Comparison of ENCODE assay signal across 8 cellular contexts in the genomic region with DNA sequence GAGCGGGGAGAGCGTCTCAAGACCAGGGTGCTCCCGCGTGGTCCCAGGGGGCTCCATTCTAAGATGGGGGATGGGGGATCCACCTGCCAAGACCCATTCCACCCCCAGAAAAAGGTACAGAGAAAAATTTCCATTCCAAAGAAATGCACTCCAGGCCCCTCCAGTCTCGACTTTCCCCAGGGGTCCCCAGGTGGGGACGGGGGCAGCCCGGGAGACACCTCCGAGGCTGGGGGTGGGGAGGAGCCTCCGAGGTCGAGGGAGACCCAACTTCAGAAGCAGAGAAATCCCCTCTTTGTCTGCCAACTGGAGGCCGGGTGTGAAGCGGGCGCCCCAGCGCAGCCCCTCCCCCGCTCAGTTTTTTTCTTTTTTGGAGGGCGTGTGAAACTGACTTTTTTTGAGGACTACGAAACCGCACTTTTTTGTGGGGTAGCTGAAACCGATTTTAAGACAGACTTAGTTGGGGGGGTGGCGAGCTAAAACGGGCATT. TPM values are rescaled to one million over a fixed set of nuclear protein-coding genes. Genes with fewer than 3 reads are reported as not detected.
DNase-seq lines count a peak whose midpoint lies in the region; ATAC-seq, FAIRE-seq and TF ChIP-seq lines count a peak whose summit lies in the region.

No MANE protein-coding gene starts in this region.

- H3K9me3 ChIP-seq in SJCRH30 (replicated peaks) = no peaks in the 10 kb centered on the region
- H3K9me3 ChIP-seq in adipocyte (ENCODE audit: control insufficient read depth, low read length) = no peaks in the 10 kb centered on the region
- no peaks in the 10 kb centered on the region for H3K9me3 ChIP-seq in left lung

- peak overlapping the region; percentile 93 for H3K4me3 ChIP-seq in SJCRH30
- peak overlapping the region; percentile 81 for H3K4me3 ChIP-seq in adipocyte (ENCODE audit: low read length)
- peak overlapping the region; percentile 62 to 84 for H3K4me3 ChIP-seq in left lung

- intact Hi-C loops in left lung (cut with DNase I) = no loop called here

- peak overlapping the region; percentile 78 for H3K9ac ChIP-seq in adipocyte (ENCODE audit: low read length)

- no peak for FAIRE-seq in D721Med (lab: Jason Lieb, UNC)

- H3K27ac ChIP-seq in SJCRH30 (peak overlapping the region; percentile 49; the same call in 1 of the 2 replicates), left lung (no peak overlapping the region)

- ATAC-seq in left lung (no peak), HG03280 (IDR thresholded peaks at IDR 0.05; ENCODE audit: unreplicated experiment) (no peak), HG03159 (IDR thresholded peaks at IDR 0.05; ENCODE audit: unreplicated experiment) (no peak)

- H3K4me1 ChIP-seq in SJCRH30 (peaks cover 11% of the 10 kb centered on the region; the same call in 1 of the 2 replicates), adipocyte (ENCODE audit: control insufficient read depth, insufficient read depth, low read length) (peaks cover 10% of the 10 kb centered on the region), left lung (peaks cover 4 to 30% of the 10 kb centered on the region in 2 donors)

- H3K27me3 ChIP-seq in SJCRH30 (no peaks in the 10 kb centered on the region), adipocyte (replicated peaks; ENCODE audit: control insufficient read depth, insufficient read depth, low read length) (no peaks in the 10 kb centered on the region), left lung (peaks cover 0 to 13% of the 10 kb centered on the region in 2 donors)

- in situ Hi-C loops in GM13977 (cut with MboI; ENCODE audit: low pct_unique_long_range_greater_than_20kb, low sequenced_read_pairs, unreplicated experiment) = no loop called here

- TF ChIP-seq CTCF in GM13977 (IDR thresholded peaks at IDR 0.05; ENCODE audit: extremely low read depth, insufficient read depth, missing control alignments) = peak; percentile 5
- no peak for TF ChIP-seq CTCF in left lung (IDR thresholded peaks at IDR 0.05)
- no peak for TF ChIP-seq CTCF in D721Med (IDR thresholded peaks at IDR 0.05; ENCODE audit: insufficient read depth, missing control alignments)

- H3K36me3 ChIP-seq in SJCRH30 (peaks cover 34% of the 10 kb centered on the region), adipocyte (ENCODE audit: control insufficient read depth, insufficient read depth, low read length, severe bottlenecking) (peaks cover 6% of the 10 kb centered on the region), left lung (peaks cover 0 to 18% of the 10 kb centered on the region in 2 donors)

- DNase-seq in GM13977 (ENCODE audit: low spot score) (peak; percentile 84), SJCRH30 (peak in 1 of 2 experiments; percentile 41), adipocyte (ENCODE audit: low read depth) (peak; percentile 55), left lung (peak in 1 of 2 donors; percentile 71), D721Med (ENCODE audit: insufficient read length, low spot score) (no peak)
- DNase-seq in stimulated activated CD8-positive, alpha-beta memory T cell treated with anti-CD3 and anti-CD28 coated beads, Interleukin-15, amount 100 ng/mL, for 24 hours (ENCODE audit: low read depth) = peak; percentile 29

RNA-seq across cellular contexts. Expression of gene TCF3, which starts 1.3 kb away (rescaled TPM):
- 81.8 and 95.8 TPM in 2 replicates for total RNA-seq in SJCRH30 (2014; rRNA removed; shearing (Covaris generic))
- 10 to 100 TPM; 57.9 to 67.1 TPM for total RNA-seq in left lung

RNA-seq across cellular contexts. Expression of gene UQCR11, which starts 45.8 kb away (rescaled TPM):
- total RNA-seq in SJCRH30 (2014; rRNA removed; shearing (Covaris generic)) = 95.0 and 100 TPM in 2 replicates
- total RNA-seq in left lung = 100 to 1,000 TPM; 200 to 232 TPM

RNA-seq across cellular contexts. Expression of gene MBD3, which starts 58.4 kb away (rescaled TPM):
- total RNA-seq in SJCRH30 (2014; rRNA removed; shearing (Covaris generic)) = 99.8 and 103 TPM in 2 replicates
- total RNA-seq in left lung = 10 to 100 TPM; 64.7 to 91.9 TPM
